8 cellular contexts compared by ENCODE assay signal in the genomic region with DNA sequence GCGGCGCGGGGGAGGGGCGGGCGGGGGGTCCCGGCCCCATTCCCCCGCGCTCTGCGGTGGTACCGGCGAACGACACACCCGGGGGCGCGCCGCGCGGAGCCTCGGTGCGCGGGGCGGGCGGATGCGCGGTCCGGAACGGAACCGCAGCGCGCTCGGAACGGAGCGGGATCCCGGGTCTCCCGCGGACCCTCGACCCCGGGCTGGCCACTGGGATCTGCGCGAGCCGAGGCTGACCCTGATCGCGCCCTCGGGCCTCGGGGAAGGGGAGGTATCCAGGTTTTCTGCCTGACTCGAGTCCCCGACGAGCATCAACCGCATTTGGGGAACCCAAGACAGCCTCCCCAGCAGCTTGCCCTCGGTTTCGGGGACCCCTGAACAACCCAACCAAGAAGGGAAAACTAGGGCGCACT. TPM values are rescaled to one million over a fixed set of nuclear protein-coding genes. Genes with fewer than 3 reads are reported as not detected.
DNase-seq lines count a peak whose midpoint lies in the region; ATAC-seq and TF ChIP-seq lines count a peak whose summit lies in the region.
"Had no signal": no experiment of that assay in that cellular context is flagged by ENCODE, and none has a peak within 500 bp of the region (broad histone marks: within the 10 kb centered on the region; RNA-seq: fewer than 3 reads in every experiment).

No MANE protein-coding gene starts in this region.

- H3K4me3 ChIP-seq in HUES6 (ENCODE audit: low read depth, low read length) (peak overlapping the region; percentile 69), coronary artery (peak overlapping the region; percentile 72), stomach (peak overlapping the region; percentile 45 to 67 (median 53))

- TF ChIP-seq EP300 in stomach (IDR thresholded peaks at IDR 0.05), result no peak

- H3K36me3 ChIP-seq in HUES6 (ENCODE audit: control insufficient read depth, insufficient read depth, low read length) (no peaks in the 10 kb centered on the region), stomach (no peaks in the 10 kb centered on the region)

- TF ChIP-seq CTCF in coronary artery (IDR thresholded peaks at IDR 0.05), result no peak
- TF ChIP-seq CTCF in stomach (IDR thresholded peaks at IDR 0.05), result no peak

- no peak overlapping the region for H3K9ac ChIP-seq in HUES6 (ENCODE audit: low read length)

- H3K4me1 ChIP-seq in HUES6 (ENCODE audit: control insufficient read depth, insufficient read depth, low read length), result peaks cover 14% of the 10 kb centered on the region
- H3K4me1 ChIP-seq in stomach, result peaks cover 18 to 29% (median 23%) of the 10 kb centered on the region in 4 donors

- peaks cover 91% of the 10 kb centered on the region for H3K27me3 ChIP-seq in HUES6 (ENCODE audit: control insufficient read depth, insufficient read depth, low read length)
- H3K27me3 ChIP-seq in stomach, result peaks cover 15 to 87% (median 40%) of the 10 kb centered on the region in 3 donors

- no peak for DNase-seq in coronary artery (ENCODE audit: low spot score)
- DNase-seq in left lobe of liver (ENCODE audit: low spot score), result no peak
- no peak for DNase-seq in stomach
- no peak for DNase-seq in NCI-H2227 treated with DMSO at 0.1 percent for 48 hours (lab: John Stamatoyannopoulos, UW)
- DNase-seq: NCI-H187 treated with DMSO at 0.1 percent for 48 hours had no signal

- 0 to 2% (median 1%) methylated on average over 3 to 52 of the region's 52 CpGs for WGBS in stomach, 5 donors

- peak; percentile 9 for ATAC-seq in left lobe of liver
- no peak for ATAC-seq in HG02623 (IDR thresholded peaks at IDR 0.05; ENCODE audit: unreplicated experiment)
- no peak for ATAC-seq in HG03521 (IDR thresholded peaks at IDR 0.05; ENCODE audit: unreplicated experiment)

- H3K9me3 ChIP-seq in HUES6 (ENCODE audit: control insufficient read depth, insufficient read depth, low read depth, low read length) (no peaks in the 10 kb centered on the region), stomach (no peaks in the 10 kb centered on the region)

- H3K27ac ChIP-seq in HUES6 (ENCODE audit: low read depth, low read length), result no peak overlapping the region
- no peak overlapping the region for H3K27ac ChIP-seq in coronary artery
- no peak overlapping the region for H3K27ac ChIP-seq in stomach

- no peak for TF ChIP-seq POLR2A in stomach (IDR thresholded peaks at IDR 0.05)

- intact Hi-C loops in stomach (cut with DNase I; ENCODE audit: low total_unique reads), result no loop called here

RNA-seq across cellular contexts. Expression of gene BEAN1, which starts 0.4 kb away (rescaled TPM):
- 0.38 TPM for total RNA-seq in left lobe of liver
- total RNA-seq in stomach, result under 1 TPM in 1 of 5 donors, not detected in 4; 0.55 TPM
- 1 to 10 TPM in 1 of 3 donors, under 1 TPM in 1, not detected in 1; 0.40 to 3.7 TPM for polyA plus RNA-seq in stomach
